In the genomic region with DNA sequence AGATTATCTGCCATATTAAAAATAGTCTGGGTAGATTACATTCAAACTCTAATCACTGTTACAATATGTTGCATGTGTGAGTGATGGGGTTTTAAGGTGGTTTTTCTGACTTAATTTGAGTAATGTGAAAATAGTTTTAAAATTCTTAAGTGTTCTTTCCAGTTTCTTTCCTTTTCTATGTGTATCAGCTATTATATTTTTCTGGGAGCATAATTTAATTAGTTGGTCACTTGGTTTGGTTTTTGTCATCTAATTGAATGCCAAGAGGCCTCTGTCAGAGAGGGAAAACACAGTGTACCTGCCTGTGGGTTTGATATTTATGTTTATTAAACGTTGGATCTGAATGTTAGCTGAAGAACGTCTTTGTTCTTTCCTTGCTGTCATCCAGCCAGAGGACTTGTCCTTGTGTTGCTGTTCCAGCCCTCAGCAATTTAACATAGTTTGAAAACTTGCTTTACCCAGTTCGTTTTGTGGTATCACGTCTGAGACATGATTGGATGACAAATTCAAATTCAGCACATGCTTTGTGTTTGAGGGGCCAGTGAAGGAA, we compare ENCODE assay signal across 19 cellular contexts. TPM values are rescaled to one million over a fixed set of nuclear protein-coding genes. Genes with fewer than 3 reads are reported as not detected.
DNase-seq lines count a peak whose midpoint lies in the region; ATAC-seq and TF ChIP-seq lines count a peak whose summit lies in the region.
"Had no signal": no experiment of that assay in that cellular context is flagged by ENCODE, and none has a peak within 500 bp of the region (broad histone marks: within the 10 kb centered on the region; RNA-seq: fewer than 3 reads in every experiment).

No MANE protein-coding gene starts in this region.

- H3K36me3 ChIP-seq in psoas muscle (ENCODE audit: insufficient read depth in 1 of 2, low read depth in 1 of 2) (peaks cover 10 to 65% of the 10 kb centered on the region in 2 donors), aorta (ENCODE audit: control insufficient read depth in 1 of 2, insufficient read depth in 2 of 2, low read length in 1 of 2) (peaks cover 0 to 6% of the 10 kb centered on the region in 2 donors)

- peak overlapping the region; percentile 99 for H3K27ac ChIP-seq in C4-2B
- peak overlapping the region; percentile 1 for H3K27ac ChIP-seq in epithelial cell of prostate
- peak overlapping the region; percentile 11 for H3K27ac ChIP-seq in psoas muscle
- H3K27ac ChIP-seq in aorta (ENCODE audit: low read depth in 1 of 2, low read length in 2 of 2), result peak overlapping the region in 1 of 2 donors; percentile 25

- no peaks in the 10 kb centered on the region for H3K27me3 ChIP-seq in psoas muscle (ENCODE audit: insufficient read depth in 3 of 3, low read length in 2 of 3)
- no peaks in the 10 kb centered on the region for H3K27me3 ChIP-seq in aorta (ENCODE audit: control insufficient read depth in 1 of 2, insufficient read depth in 2 of 2, low read length in 1 of 2)

- H3K4me1 ChIP-seq in psoas muscle (peaks cover 35% of the 10 kb centered on the region), aorta (ENCODE audit: control insufficient read depth in 1 of 2, insufficient read depth in 2 of 2, low read length in 2 of 2) (peaks cover 0 to 3% of the 10 kb centered on the region in 2 donors)

- WGBS in psoas muscle, 3 donors, result 28 to 52% (median 34%) methylated on average over 4 of the region's 4 CpGs
- WGBS in aorta, 2 donors, result 28 to 41% methylated on average over 4 of the region's 4 CpGs

- TF ChIP-seq CTCF in C4-2B (conservative IDR thresholded peaks at IDR 0.05) (no peak), LNCaP clone FGC (IDR thresholded peaks at IDR 0.05; ENCODE audit: control insufficient read depth, extremely low read depth, insufficient read depth) (no peak), psoas muscle (IDR thresholded peaks at IDR 0.05) (no peak)

- H3K4me3 ChIP-seq in LNCaP clone FGC (ENCODE audit: low read depth, low read length) (no peak overlapping the region), psoas muscle (no peak overlapping the region), aorta (ENCODE audit: low read length in 2 of 2) (no peak overlapping the region)
- H3K4me3 ChIP-seq: K562 had no signal

- peak; percentile 85 for DNase-seq in LNCaP clone FGC (ENCODE audit: low read depth)
- DNase-seq in epithelial cell of prostate (ENCODE audit: low read depth, low spot score), result no peak
- DNase-seq in psoas muscle, result no peak
- no peak for DNase-seq in aorta
- no peak for DNase-seq in GF-D8 (lab: John Stamatoyannopoulos, UW)
- DNase-seq: activated B cell treated with CpG ODN at 0.5 μM for 24 hours; AML-193; kidney; mesendoderm; NCI-H1048; NCI-H2081 treated with DMSO at 0.1 percent for 48 hours; NCI-H524; retina; SIG-M5; stimulated activated naive CD8-positive, alpha-beta T cell treated with anti-CD3 and anti-CD28 coated beads, Interleukin-15, Interleukin-2, amounts not matched to agents 100 U/mL and 50 U/mL, for 24 hours; T-helper 2 cell had no signal

- no peaks in the 10 kb centered on the region for H3K9me3 ChIP-seq in psoas muscle
- no peaks in the 10 kb centered on the region for H3K9me3 ChIP-seq in aorta (ENCODE audit: control insufficient read depth, low read length)

- no peak for ATAC-seq in psoas muscle
- ATAC-seq in aorta (ENCODE audit: low FRiP score), result no peak
- no peak for ATAC-seq in GM18909 (IDR thresholded peaks at IDR 0.05; ENCODE audit: poor library complexity, unreplicated experiment)
- ATAC-seq: K562; stimulated activated naive CD8-positive, alpha-beta T cell treated with anti-CD3 and anti-CD28 coated beads, Interleukin-15, Interleukin-2, amounts not matched to agents 100 U/mL and 50 U/mL, for 24 hours had no signal

- intact Hi-C loops in psoas muscle (cut with DNase I) (loop anchor here (2.0 to 10.0 kb wide), 4 partner anchors 91 to 327 kb away; no protein-coding TSS in a partner anchor), aorta (cut with DNase I) (loop anchor here in 1 of 2 donors (10.0 kb wide), 1 partner anchor 191 kb away; a partner anchor contains a TSS)

RNA-seq across cellular contexts. Expression of a gene that starts 19.5 kb away (rescaled TPM):
- 10 to 100 TPM; 12.4 to 20.4 (median 15.4) TPM for total RNA-seq in psoas muscle
- 1 to 10 TPM; 2.3 to 8.2 (median 4.1) TPM for polyA plus RNA-seq in psoas muscle
- 10 to 100 TPM; 48.7 to 60.4 TPM for total RNA-seq in aorta
- 10 to 100 TPM in 1 of 2 donors, 1 to 10 TPM in 1; 8.6 to 12.5 TPM for polyA plus RNA-seq in aorta
